In the genomic region with DNA sequence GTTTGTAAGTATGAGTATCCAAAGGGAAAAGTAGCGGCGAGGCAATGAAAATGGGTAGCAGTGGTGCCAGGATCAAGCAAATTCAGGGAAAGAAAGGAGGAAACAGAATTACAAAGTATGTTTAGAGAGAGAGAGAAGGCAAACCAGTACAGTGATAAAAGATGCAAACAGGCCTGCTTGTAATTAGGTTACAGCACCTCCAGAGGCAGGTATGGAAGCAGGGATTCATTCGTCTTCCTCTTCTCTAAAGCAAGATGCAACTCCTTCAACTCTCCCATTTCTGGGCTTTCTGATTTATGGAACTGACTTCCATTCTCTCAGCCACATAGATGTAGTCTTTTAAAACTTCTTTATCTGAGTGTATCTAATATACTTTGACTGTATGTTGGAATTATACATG, we compare ENCODE assay signal across 29 cellular contexts.
"Had no signal": no experiment of that assay in that cellular context is flagged by ENCODE, and none has a peak within 500 bp of the region (broad histone marks: within the 10 kb centered on the region; RNA-seq: fewer than 3 reads in every experiment).

No MANE protein-coding gene starts in this region.

- H3K36me3 Mint-ChIP-seq: activated naive CD8-positive, alpha-beta T cell treated with anti-CD3 and anti-CD28 coated beads for 36 hours had no signal

- H3K4me3 Mint-ChIP-seq: activated CD4-positive, alpha-beta T cell treated with anti-CD3 and anti-CD28 coated beads for 36 hours; activated CD8-positive, alpha-beta T cell treated with anti-CD3 and anti-CD28 coated beads for 36 hours; activated naive CD4-positive, alpha-beta T cell treated with anti-CD3 and anti-CD28 coated beads, Interleukin-2, amount 10 ng/mL, durations not matched to agents 7 days and 5 days; activated naive CD8-positive, alpha-beta T cell treated with anti-CD3 and anti-CD28 coated beads for 36 hours; activated T-cell treated with anti-CD3 and anti-CD28 coated beads, Interleukin-2, amount 50 U/mL, for 72 hours had no signal

- H3K9me3 ChIP-seq: MG63, Peyer's patch, SJCRH30, SK-N-SH had no signal

- H3K27me3 Mint-ChIP-seq: activated CD4-positive, alpha-beta T cell treated with anti-CD3 and anti-CD28 coated beads for 36 hours; activated CD8-positive, alpha-beta T cell treated with anti-CD3 and anti-CD28 coated beads for 36 hours; activated naive CD4-positive, alpha-beta T cell treated with anti-CD3 and anti-CD28 coated beads, Interleukin-2, amount 10 ng/mL, durations not matched to agents 7 days and 5 days; activated naive CD8-positive, alpha-beta T cell treated with anti-CD3 and anti-CD28 coated beads for 36 hours had no signal

- H3K9me2 ChIP-seq: SK-N-SH had no signal

- H3K4me3 ChIP-seq: MG63, Peyer's patch, SJCRH30 had no signal

- H3K9me3 Mint-ChIP-seq: activated CD8-positive, alpha-beta T cell treated with anti-CD3 and anti-CD28 coated beads for 36 hours; activated naive CD4-positive, alpha-beta T cell treated with anti-CD3 and anti-CD28 coated beads, Interleukin-2, amount 10 ng/mL, durations not matched to agents 7 days and 5 days; activated naive CD8-positive, alpha-beta T cell treated with anti-CD3 and anti-CD28 coated beads for 36 hours; activated T-cell treated with anti-CD3 and anti-CD28 coated beads, Interleukin-2, amount 50 U/mL, for 72 hours; activated T-helper 2 cell treated with anti-CD3 and anti-CD28 coated beads, Interferon-gamma antibody, Interleukin-2, Interleukin-4, amounts not matched to agents 10 μg/mL and 5 μg/mL and 100 μg/mL, durations not matched to agents 14 hours and 24 hours and 36 hours had no signal

- DNase-seq: activated CD4-positive, alpha-beta T cell treated with anti-CD3 and anti-CD28 coated beads for 36 hours; activated CD4-positive, alpha-beta T cell treated with anti-CD3 and anti-CD28 coated beads, Interleukin-2, amount 50 U/mL, for 1 hour; activated CD8-positive, alpha-beta memory T cell treated with anti-CD3 and anti-CD28 coated beads, Interleukin-2, amount 50 U/mL, for 4 hours; activated CD8-positive, alpha-beta T cell treated with anti-CD3 and anti-CD28 coated beads for 36 hours; activated gamma-delta T cell treated with Interleukin-2 at 50 U/mL for 16 hours; activated naive CD4-positive, alpha-beta T cell treated with anti-CD3 and anti-CD28 coated beads, Interleukin-2, amount 10 ng/mL, durations not matched to agents 7 days and 5 days; activated naive CD8-positive, alpha-beta T cell treated with anti-CD3 and anti-CD28 coated beads for 36 hours; activated T-cell treated with anti-CD3 and anti-CD28 coated beads, Interleukin-2, amount 50 U/mL, for 72 hours; brain microvascular endothelial cell; caudate nucleus; MG63; MV-4-11; NCI-H1092 treated with DMSO at 0.1 percent for 48 hours; NCI-H1436; NCI-H1694 treated with DMSO at 0.1 percent for 48 hours; NCI-H2081; NCI-H2171; NCI-H2227 treated with DMSO at 0.1 percent for 48 hours; NCI-H446 treated with DMSO at 0.1 percent for 48 hours; NCI-H524 treated with DMSO at 0.1 percent for 48 hours; NCI-H748 treated with DMSO at 0.1 percent for 48 hours; Peyer's patch; Right ventricle myocardium superior; SJCRH30; SK-N-SH; T-helper 1 cell had no signal

- H3K27ac ChIP-seq: brain microvascular endothelial cell, Peyer's patch, RWPE1, SJCRH30, VCaP had no signal

- H3K36me3 ChIP-seq: brain microvascular endothelial cell, MG63 had no signal

- H3K9ac ChIP-seq: SK-N-SH had no signal

- ATAC-seq: activated CD4-positive, alpha-beta T cell treated with anti-CD3 and anti-CD28 coated beads for 36 hours; activated CD8-positive, alpha-beta T cell treated with anti-CD3 and anti-CD28 coated beads for 36 hours; activated T-cell treated with anti-CD3 and anti-CD28 coated beads, Interleukin-2, amount 50 U/mL, for 72 hours had no signal

- H3K4me2 ChIP-seq: SK-N-SH had no signal

- H3K4me1 ChIP-seq: Peyer's patch, SJCRH30 had no signal

- H3K27me3 ChIP-seq: brain microvascular endothelial cell, MG63, Peyer's patch, SJCRH30 had no signal

- H3K4me1 Mint-ChIP-seq: activated CD4-positive, alpha-beta T cell treated with anti-CD3 and anti-CD28 coated beads for 36 hours; activated naive CD4-positive, alpha-beta T cell treated with anti-CD3 and anti-CD28 coated beads, Interleukin-2, amount 10 ng/mL, durations not matched to agents 7 days and 5 days; activated naive CD8-positive, alpha-beta T cell treated with anti-CD3 and anti-CD28 coated beads for 36 hours had no signal

- H3K27ac Mint-ChIP-seq: activated CD4-positive, alpha-beta T cell treated with anti-CD3 and anti-CD28 coated beads for 36 hours; activated CD8-positive, alpha-beta T cell treated with anti-CD3 and anti-CD28 coated beads for 36 hours; activated naive CD4-positive, alpha-beta T cell treated with anti-CD3 and anti-CD28 coated beads, Interleukin-2, amount 10 ng/mL, durations not matched to agents 7 days and 5 days; activated naive CD8-positive, alpha-beta T cell treated with anti-CD3 and anti-CD28 coated beads for 36 hours; activated T-cell treated with anti-CD3 and anti-CD28 coated beads, Interleukin-2, amount 50 U/mL, for 72 hours; activated T-helper 2 cell treated with anti-CD3 and anti-CD28 coated beads, Interferon-gamma antibody, Interleukin-2, Interleukin-4, amounts not matched to agents 10 μg/mL and 5 μg/mL and 100 μg/mL, durations not matched to agents 14 hours and 24 hours and 36 hours had no signal
